ENCODE assay signal across 27 cellular contexts in genomic region chr22:42035256-42035655, GRCh38.
"Had no signal": no experiment of that assay in that cellular context is flagged by ENCODE, and none has a peak within 500 bp of the region (broad histone marks: within the 10 kb centered on the region; RNA-seq: fewer than 3 reads in every experiment).

No MANE protein-coding gene starts in this region.

- DNase-seq: naive thymus-derived CD8-positive, alpha-beta T cell; nephron progenitor cell; occipital lobe; ovary; posterior cingulate gyrus; psoas muscle; right cardiac atrium; right lobe of liver; sigmoid colon; spleen; stimulated activated CD4-positive, alpha-beta T cell treated with anti-CD3 and anti-CD28 coated beads, Interleukin-12 subunit alpha, Interleukin-12 subunit beta, amount 100 ng/mL, for 4 hours; stimulated activated CD4-positive, alpha-beta T cell treated with anti-CD3 and anti-CD28 coated beads, Interleukin-1b, Interleukin-23, amount 100 ng/mL, for 48 hours; stimulated activated CD4-positive, alpha-beta T cell treated with anti-CD3 and anti-CD28 coated beads, Interleukin-4, amount 100 ng/mL, for 1 hour; stimulated activated CD4-positive, alpha-beta T cell treated with anti-CD3 and anti-CD28 coated beads, Interleukin-4, amount 100 ng/mL, for 4 hours; stimulated activated CD8-positive, alpha-beta memory T cell treated with anti-CD3 and anti-CD28 coated beads, Interleukin-4, amount 100 ng/mL, for 48 hours; stimulated activated naive CD4-positive, alpha-beta T cell; stimulated activated naive CD8-positive, alpha-beta T cell treated with anti-CD3 and anti-CD28 coated beads, Interleukin-15, amount 100 ng/mL, for 72 hours; stimulated activated naive CD8-positive, alpha-beta T cell treated with anti-CD3 and anti-CD28 coated beads, Interleukin-15, Interleukin-2, amounts not matched to agents 100 U/mL and 50 U/mL, for 24 hours; substantia nigra; testis; tibial artery; transverse colon; upper lobe of right lung had no signal

- H3K4me1 ChIP-seq: parathyroid adenoma, psoas muscle, right lobe of liver, sigmoid colon, suprapubic skin, testis, tibial artery, transverse colon, upper lobe of right lung, vagina had no signal

- H3K9me3 ChIP-seq: psoas muscle, right lobe of liver, testis, transverse colon, upper lobe of right lung, vagina had no signal

- H3K27ac ChIP-seq: ovary, parathyroid adenoma, psoas muscle, right lobe of liver, sigmoid colon, spleen, suprapubic skin, testis, tibial artery, transverse colon, upper lobe of right lung, vagina had no signal

- H3K36me3 ChIP-seq: ovary, right lobe of liver, sigmoid colon, transverse colon, upper lobe of right lung, vagina had no signal

- H3K27me3 ChIP-seq: ovary, right lobe of liver, sigmoid colon, spleen, suprapubic skin, testis, tibial artery, transverse colon, upper lobe of right lung, vagina had no signal

- H3K4me3 ChIP-seq: ovary, psoas muscle, right lobe of liver, sigmoid colon, smooth muscle cell, spleen, suprapubic skin, testis, tibial artery, transverse colon, upper lobe of right lung, vagina had no signal
